Comparison of ENCODE assay signal across 36 cellular contexts in genomic region chr17:76938009-76938408, GRCh38.
"Had no signal": no experiment of that assay in that cellular context is flagged by ENCODE, and none has a peak within 500 bp of the region (broad histone marks: within the 10 kb centered on the region; RNA-seq: fewer than 3 reads in every experiment).

No MANE protein-coding gene starts in this region.

- H3K27ac ChIP-seq: ascending aorta, cardiac muscle cell, VCaP had no signal

- H3K27me3 ChIP-seq: ascending aorta, cardiac muscle cell had no signal

- H3K36me3 Mint-ChIP-seq: activated CD4-positive, alpha-beta memory T cell treated with anti-CD3 and anti-CD28 coated beads for 36 hours; activated naive CD8-positive, alpha-beta T cell; activated naive CD8-positive, alpha-beta T cell treated with anti-CD3 and anti-CD28 coated beads, Interleukin-2, amount 10 ng/mL, durations not matched to agents 7 days and 5 days had no signal

- H3K4me3 ChIP-seq: ascending aorta, cardiac muscle cell had no signal

- FAIRE-seq: bronchial epithelial cell, TTC549 had no signal

- H3K9me3 Mint-ChIP-seq: activated B cell treated with CpG ODN at 0.5 μM for 24 hours; activated CD4-positive, alpha-beta memory T cell treated with anti-CD3 and anti-CD28 coated beads for 36 hours; activated CD4-positive, alpha-beta T cell treated with anti-CD3 and anti-CD28 coated beads, Interleukin-2, amount 10 ng/mL, durations not matched to agents 24 days and 14 days; activated CD8-positive, alpha-beta T cell treated with anti-CD3 and anti-CD28 coated beads for 36 hours; activated naive CD4-positive, alpha-beta T cell treated with anti-CD3 and anti-CD28 coated beads for 36 hours; activated naive CD8-positive, alpha-beta T cell treated with anti-CD3 and anti-CD28 coated beads, Interleukin-2, amount 10 ng/mL, durations not matched to agents 7 days and 5 days; activated naive CD8-positive, alpha-beta T cell treated with anti-CD3 and anti-CD28 coated beads, Interleukin-2, amount 50 U/mL, for 24 hours; activated T-cell treated with anti-CD3 and anti-CD28 coated beads, Interleukin-2, amount 50 U/mL, for 4 hours; activated T-helper 2 cell treated with anti-CD3 and anti-CD28 coated beads, Interferon-gamma antibody, Interleukin-2, Interleukin-4, amounts not matched to agents 10 μg/mL and 5 μg/mL and 100 μg/mL, durations not matched to agents 14 hours and 24 hours and 36 hours; brain; central memory CD8-positive, alpha-beta T cell; T-helper 1 cell treated with Interleukin-12 subunit alpha and Interleukin-12 subunit beta and Interleukin-4 antibody, amounts not matched to agents 30 μg/mL and 1 μg/mL, for 36 hours; T-helper 2 cell treated with Interferon-gamma antibody and Interleukin-4, amounts not matched to agents 5 μg/mL and 100 μg/mL, for 36 hours had no signal

- H3K4me3 Mint-ChIP-seq: activated B cell treated with CpG ODN at 0.5 μM for 24 hours; activated CD4-positive, alpha-beta memory T cell treated with anti-CD3 and anti-CD28 coated beads for 36 hours; activated CD4-positive, alpha-beta T cell treated with anti-CD3 and anti-CD28 coated beads, Interleukin-2, amount 10 ng/mL, durations not matched to agents 24 days and 14 days; activated CD8-positive, alpha-beta T cell treated with anti-CD3 and anti-CD28 coated beads for 36 hours; activated naive CD4-positive, alpha-beta T cell treated with anti-CD3 and anti-CD28 coated beads for 36 hours; activated naive CD8-positive, alpha-beta T cell; activated naive CD8-positive, alpha-beta T cell treated with anti-CD3 and anti-CD28 coated beads, Interleukin-2, amount 10 ng/mL, durations not matched to agents 7 days and 5 days; activated naive CD8-positive, alpha-beta T cell treated with anti-CD3 and anti-CD28 coated beads, Interleukin-2, amount 50 U/mL, for 24 hours; activated T-cell treated with anti-CD3 and anti-CD28 coated beads, Interleukin-2, amount 50 U/mL, for 4 hours; brain; central memory CD8-positive, alpha-beta T cell; T-helper 1 cell treated with Interleukin-12 subunit alpha and Interleukin-12 subunit beta and Interleukin-4 antibody, amounts not matched to agents 30 μg/mL and 1 μg/mL, for 36 hours; T-helper 2 cell treated with Interferon-gamma antibody and Interleukin-4, amounts not matched to agents 5 μg/mL and 100 μg/mL, for 36 hours had no signal

- H3K36me3 ChIP-seq: ascending aorta, cardiac muscle cell had no signal

- H3K4me1 Mint-ChIP-seq: activated B cell treated with CpG ODN at 0.5 μM for 24 hours; activated naive CD8-positive, alpha-beta T cell treated with anti-CD3 and anti-CD28 coated beads, Interleukin-2, amount 10 ng/mL, durations not matched to agents 7 days and 5 days; activated naive CD8-positive, alpha-beta T cell treated with anti-CD3 and anti-CD28 coated beads, Interleukin-2, amount 50 U/mL, for 24 hours; central memory CD8-positive, alpha-beta T cell had no signal

- H3K9me3 ChIP-seq: ascending aorta had no signal

- H3K4me1 ChIP-seq: ascending aorta had no signal

- H3K27me3 Mint-ChIP-seq: activated CD8-positive, alpha-beta T cell treated with anti-CD3 and anti-CD28 coated beads for 36 hours; activated naive CD8-positive, alpha-beta T cell; activated naive CD8-positive, alpha-beta T cell treated with anti-CD3 and anti-CD28 coated beads, Interleukin-2, amount 50 U/mL, for 24 hours; brain had no signal

- ATAC-seq: activated CD8-positive, alpha-beta T cell treated with anti-CD3 and anti-CD28 coated beads for 36 hours; activated T-cell treated with anti-CD3 and anti-CD28 coated beads, Interleukin-2, amount 50 U/mL, for 4 hours had no signal

- H3K27ac Mint-ChIP-seq: activated B cell treated with CpG ODN at 0.5 μM for 24 hours; activated CD4-positive, alpha-beta memory T cell treated with anti-CD3 and anti-CD28 coated beads for 36 hours; activated CD4-positive, alpha-beta T cell treated with anti-CD3 and anti-CD28 coated beads, Interleukin-2, amount 10 ng/mL, durations not matched to agents 24 days and 14 days; activated CD8-positive, alpha-beta T cell treated with anti-CD3 and anti-CD28 coated beads for 36 hours; activated naive CD4-positive, alpha-beta T cell treated with anti-CD3 and anti-CD28 coated beads for 36 hours; activated naive CD8-positive, alpha-beta T cell; activated naive CD8-positive, alpha-beta T cell treated with anti-CD3 and anti-CD28 coated beads, Interleukin-2, amount 10 ng/mL, durations not matched to agents 7 days and 5 days; activated naive CD8-positive, alpha-beta T cell treated with anti-CD3 and anti-CD28 coated beads, Interleukin-2, amount 50 U/mL, for 24 hours; activated T-helper 2 cell treated with anti-CD3 and anti-CD28 coated beads, Interferon-gamma antibody, Interleukin-2, Interleukin-4, amounts not matched to agents 10 μg/mL and 5 μg/mL and 100 μg/mL, durations not matched to agents 14 hours and 24 hours and 36 hours; T-helper 1 cell treated with Interleukin-12 subunit alpha and Interleukin-12 subunit beta and Interleukin-4 antibody, amounts not matched to agents 30 μg/mL and 1 μg/mL, for 36 hours; T-helper 2 cell treated with Interferon-gamma antibody and Interleukin-4, amounts not matched to agents 5 μg/mL and 100 μg/mL, for 36 hours had no signal

- DNase-seq: activated B cell treated with CpG ODN at 0.5 μM for 24 hours; activated CD4-positive, alpha-beta memory T cell treated with anti-CD3 and anti-CD28 coated beads for 36 hours; activated CD4-positive, alpha-beta T cell treated with anti-CD3 and anti-CD28 coated beads for 4 hours; activated CD4-positive, alpha-beta T cell treated with anti-CD3 and anti-CD28 coated beads, Interleukin-2, amount 10 ng/mL, durations not matched to agents 24 days and 14 days; activated CD4-positive, alpha-beta T cell treated with anti-CD3 and anti-CD28 coated beads, Interleukin-2, amount 50 U/mL, for 1 hour; activated CD4-positive, alpha-beta T cell treated with anti-CD3 and anti-CD28 coated beads, Interleukin-2, amount 50 U/mL, for 4 hours; activated CD4-positive, CD25-positive, alpha-beta regulatory T cell treated with anti-CD3 and anti-CD28 coated beads, Interleukin-2, amount 50 U/mL, for 72 hours; activated CD8-positive, alpha-beta memory T cell treated with anti-CD3 and anti-CD28 coated beads, Interleukin-2, amount 50 U/mL, for 4 hours; activated CD8-positive, alpha-beta T cell treated with anti-CD3 and anti-CD28 coated beads for 36 hours; activated effector memory CD4-positive, alpha-beta T cell treated with Interleukin-2 at 50 U/mL for 16 hours; activated gamma-delta T cell; activated naive CD4-positive, alpha-beta T cell treated with anti-CD3 and anti-CD28 coated beads for 36 hours; activated naive CD4-positive, alpha-beta T cell treated with anti-CD3 and anti-CD28 coated beads, Interleukin-2, amount 50 U/mL, for 16 hours; activated naive CD8-positive, alpha-beta T cell treated with anti-CD3 and anti-CD28 coated beads, Interleukin-2, amount 10 ng/mL, durations not matched to agents 7 days and 5 days; activated naive CD8-positive, alpha-beta T cell treated with anti-CD3 and anti-CD28 coated beads, Interleukin-2, amount 50 U/mL, for 24 hours; activated T-cell treated with anti-CD3 and anti-CD28 coated beads for 4 hours; activated T-cell treated with anti-CD3 and anti-CD28 coated beads, Interleukin-2, amount 50 U/mL, for 1 hour; activated T-cell treated with anti-CD3 and anti-CD28 coated beads, Interleukin-2, amount 50 U/mL, for 4 hours; amygdala; anterior cingulate cortex; caudate nucleus; cerebellar nuclear complex; T-helper 1 cell; T-helper 2 cell; T-helper 9 cell had no signal
